In the genomic region with DNA sequence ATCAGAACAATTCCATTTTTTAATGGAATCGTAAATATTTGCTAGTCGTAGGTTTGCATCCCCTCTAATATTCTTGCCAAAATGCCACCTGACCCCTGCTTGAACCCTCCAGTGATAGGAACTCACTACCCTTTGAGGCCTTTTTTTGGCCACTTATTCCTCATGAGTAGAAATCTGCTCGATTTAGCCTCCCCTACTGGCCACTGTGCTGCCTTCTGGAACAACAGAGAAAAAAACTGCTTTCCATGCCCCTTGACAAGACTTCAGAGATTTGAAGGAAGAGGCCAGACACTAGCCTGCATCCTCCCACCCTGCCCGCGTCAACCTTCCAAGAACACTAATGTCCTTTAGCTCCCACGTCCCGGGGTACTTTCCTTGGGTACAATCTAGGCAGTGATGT, we compare ENCODE assay signal across 11 cellular contexts. TPM values are rescaled to one million over a fixed set of nuclear protein-coding genes. Genes with fewer than 3 reads are reported as not detected.
DNase-seq lines count a peak whose midpoint lies in the region; ATAC-seq, FAIRE-seq and TF ChIP-seq lines count a peak whose summit lies in the region.
"Had no signal": no experiment of that assay in that cellular context is flagged by ENCODE, and none has a peak within 500 bp of the region (broad histone marks: within the 10 kb centered on the region; RNA-seq: fewer than 3 reads in every experiment).

No MANE protein-coding gene starts in this region.

- POLR2A ChIA-PET in CD4-positive, alpha-beta memory T cell (lab: Charles Lee; ENCODE audit: partially characterized antibody) = interaction anchor here (7.3 kb wide), 1 partner anchor 7 kb away, joined by 335 read pairs; no protein-coding TSS in a partner anchor
- POLR2A ChIA-PET in GM12878 (lab: Charles Lee) = interaction anchor here (7.2 to 17.1 kb wide), 2 partner anchors 18 to 33 kb away, joined by 90 to 290 read pairs; partner anchors contain the start of gene GM2A

- SMC1A ChIA-PET in GM12878 (lab: Charles Lee; ENCODE audit: uncharacterized antibody, unreplicated experiment) = interaction anchor here (0.7 to 18.6 kb wide), 7 partner anchors 10 to 136 kb away, joined by 3 to 325 read pairs (median 7); partner anchors contain the start of gene GM2A

- H3K4me1 Mint-ChIP-seq in CD4-positive, alpha-beta memory T cell = peaks cover 69 to 97% (median 81%) of the 10 kb centered on the region in 4 donors
- H3K4me1 Mint-ChIP-seq in GM23338 = peaks cover 8% of the 10 kb centered on the region
- H3K4me1 Mint-ChIP-seq in natural killer cell treated with Interleukin-12 subunit alpha and Interleukin-12 subunit beta and Interleukin-15 and Interleukin-18, amount 100 ng/mL, for 72 hours (ENCODE audit: low read depth in 2 of 2) = peaks cover 72 to 78% of the 10 kb centered on the region in 2 donors

- no peaks in the 10 kb centered on the region for H3K9me2 ChIP-seq in GM23338 (ENCODE audit: insufficient read depth)

- in situ Hi-C loops in GM12878 (cut with MboI) = no loop called here

- CTCF ChIA-PET in CD4-positive, alpha-beta memory T cell (lab: Charles Lee; ENCODE audit: partially characterized antibody) = interaction anchor here (1.0 to 13.2 kb wide), 5 partner anchors 8 to 93 kb away, joined by 3 to 149 read pairs (median 4); no protein-coding TSS in a partner anchor
- CTCF ChIA-PET in GM12878 (lab: Yijun Ruan, JAX) = interaction anchor here (1.0 to 17.0 kb wide), 9 partner anchors 9 to 230 kb away, joined by 3 to 293 read pairs (median 10); partner anchors contain the start of gene GM2A

- peak overlapping the region; percentile 85 to 95 (median 93) for H3K27ac Mint-ChIP-seq in CD4-positive, alpha-beta memory T cell
- H3K27ac Mint-ChIP-seq in GM23338 = no peak overlapping the region
- peak overlapping the region; percentile 94 to 98 for H3K27ac Mint-ChIP-seq in natural killer cell treated with Interleukin-12 subunit alpha and Interleukin-12 subunit beta and Interleukin-15 and Interleukin-18, amount 100 ng/mL, for 72 hours
- H3K27ac Mint-ChIP-seq: nephron progenitor cell had no signal

- TF ChIP-seq EP300 in GM12878 (IDR thresholded peaks at IDR 0.05; ENCODE audit: borderline replicate concordance in 1 of 2, control insufficient read depth in 1 of 2, low read depth in 2 of 2, low read length in 2 of 2) = no peak

- H3K27ac ChIP-seq in CD4-positive, alpha-beta memory T cell (ENCODE audit: low read depth, low read length) = peak overlapping the region; percentile 96
- H3K27ac ChIP-seq in GM23338 (ENCODE audit: low read depth) (no peak overlapping the region), GM12878 (ENCODE audit: control insufficient read depth, insufficient read depth) (no peak overlapping the region), colonic mucosa (no peak overlapping the region)
- H3K27ac ChIP-seq: hepatocyte had no signal

- H3K4me3 ChIP-seq in CD4-positive, alpha-beta memory T cell (ENCODE audit: low read length in 2 of 2) = no peak overlapping the region
- H3K4me3 ChIP-seq in GM23338 (no peak overlapping the region), GM12878 (peak overlapping the region; percentile 97; the same call in 1 of the 2 replicates), colonic mucosa (no peak overlapping the region)
- H3K4me3 ChIP-seq: hepatocyte had no signal

- no peaks in the 10 kb centered on the region for H3K27me3 Mint-ChIP-seq in CD4-positive, alpha-beta memory T cell
- peaks cover 12% of the 10 kb centered on the region for H3K27me3 Mint-ChIP-seq in GM23338 (ENCODE audit: insufficient read depth, low read depth, poor library complexity)
- H3K27me3 Mint-ChIP-seq in natural killer cell treated with Interleukin-12 subunit alpha and Interleukin-12 subunit beta and Interleukin-15 and Interleukin-18, amount 100 ng/mL, for 72 hours = no peaks in the 10 kb centered on the region

- H3K4me3 Mint-ChIP-seq in CD4-positive, alpha-beta memory T cell = peak overlapping the region in 7 of 8 donors; percentile 9 to 92 (median 68)
- H3K4me3 Mint-ChIP-seq in GM23338 = no peak overlapping the region
- H3K4me3 Mint-ChIP-seq in natural killer cell treated with Interleukin-12 subunit alpha and Interleukin-12 subunit beta and Interleukin-15 and Interleukin-18, amount 100 ng/mL, for 72 hours = peak overlapping the region; percentile 54
- H3K4me3 Mint-ChIP-seq: nephron progenitor cell had no signal

- peaks cover 92% of the 10 kb centered on the region for H3K4me1 ChIP-seq in CD4-positive, alpha-beta memory T cell (ENCODE audit: insufficient read depth, low read length)
- H3K4me1 ChIP-seq in GM23338 (ENCODE audit: insufficient read depth) = peaks cover 8% of the 10 kb centered on the region; the same call in 1 of the 2 replicates
- peaks cover 44% of the 10 kb centered on the region for H3K4me1 ChIP-seq in GM12878 (ENCODE audit: control insufficient read depth, insufficient read depth, low read length)
- H3K4me1 ChIP-seq in colonic mucosa = no peaks in the 10 kb centered on the region

- RAD21 ChIA-PET in GM12878 (lab: Charles Lee; ENCODE audit: unreplicated experiment) = interaction anchor here (1.4 to 7.8 kb wide), 5 partner anchors 7 to 94 kb away, joined by 4 to 117 read pairs (median 14); partner anchors contain the start of gene GM2A

- 0 out of 2 replicates have a peak, but pooled peaks have one; percentile 15 for TF ChIP-seq RAD21 in GM12878 (IDR thresholded peaks at IDR 0.05; ENCODE audit: insufficient read depth, low read depth, low read length)

- H3K9me3 ChIP-seq in CD4-positive, alpha-beta memory T cell (ENCODE audit: control insufficient read depth in 1 of 2, low read length in 2 of 2) = no peaks in the 10 kb centered on the region
- no peaks in the 10 kb centered on the region for H3K9me3 ChIP-seq in GM12878 (replicated peaks; ENCODE audit: control insufficient read depth, insufficient read depth, low read length)
- no peaks in the 10 kb centered on the region for H3K9me3 ChIP-seq in colonic mucosa

- H3F3A ChIP-seq in GM23338 (replicated peaks; ENCODE audit: low read depth) = no peaks in the 10 kb centered on the region

- TF ChIP-seq CTCF in GM23338 (conservative IDR thresholded peaks at IDR 0.05; ENCODE audit: low read depth in 2 of 2) = peak; percentile 49 to 55
- TF ChIP-seq CTCF in GM12878 (IDR thresholded peaks at IDR 0.05 in 2 of 3, conservative IDR thresholded peaks at IDR 0.05 in 1 of 3; ENCODE audit: control insufficient read depth in 2 of 3, extremely low read depth in 1 of 3, insufficient read depth in 1 of 3, low read depth in 3 of 3, low read length in 3 of 3) = peak; percentile 36 to 63 (median 43)
- no peak for TF ChIP-seq CTCF in colonic mucosa (IDR thresholded peaks at IDR 0.05)

- H4K20me1 ChIP-seq in GM23338 (replicated peaks; ENCODE audit: insufficient read depth) (no peaks in the 10 kb centered on the region), GM12878 (ENCODE audit: control insufficient read depth, insufficient read depth) (no peaks in the 10 kb centered on the region)

- BruUV-seq in GM12878 (replicated peaks; lab: Mats Ljungman, UMichigan) = no TSS peak

- no peak for FAIRE-seq in GM12878 (lab: Jason Lieb, UNC)

- no peak for ATAC-seq in GM23338
- ATAC-seq in GM12878 = no peak
- ATAC-seq in natural killer cell treated with Interleukin-12 subunit alpha and Interleukin-12 subunit beta and Interleukin-15 and Interleukin-18, amount 100 ng/mL, for 72 hours = no peak
- no peak for ATAC-seq in HG02981 (IDR thresholded peaks at IDR 0.05; ENCODE audit: unreplicated experiment)
- no peak for ATAC-seq in HG02973 (IDR thresholded peaks at IDR 0.05; ENCODE audit: unreplicated experiment)
- no peak for ATAC-seq in GM18873 (IDR thresholded peaks at IDR 0.05; ENCODE audit: low FRiP score, unreplicated experiment)

- no peak for DNase-seq in CD4-positive, alpha-beta memory T cell
- DNase-seq in GM23338 (ENCODE audit: low spot score) (peak; percentile 48), GM12878 (ENCODE audit: low read depth, low spot score) (no peak), colonic mucosa (no peak)
- DNase-seq in natural killer cell treated with Interleukin-12 subunit alpha and Interleukin-12 subunit beta and Interleukin-15 and Interleukin-18, amount 100 ng/mL, for 72 hours (ENCODE audit: low spot score) = no peak
- DNase-seq: nephron progenitor cell; stimulated activated CD4-positive, alpha-beta T cell treated with anti-CD3 and anti-CD28 coated beads, Interleukin-2, amount 100 ng/mL, for 48 hours had no signal

- WGBS in GM12878 (ENCODE audit: insufficient coverage, insufficient replicate concordance, low lambda C conversion rate, missing lambda C conversion rate) = 82% methylated on average over 7 of the region's 7 CpGs

- H3K36me3 Mint-ChIP-seq in CD4-positive, alpha-beta memory T cell = peaks cover 34 to 68% of the 10 kb centered on the region in 2 donors
- no peaks in the 10 kb centered on the region; the same call in 2 of the 3 replicates for H3K36me3 Mint-ChIP-seq in GM23338 (ENCODE audit: low read depth)
- peaks cover 10% of the 10 kb centered on the region for H3K36me3 Mint-ChIP-seq in natural killer cell treated with Interleukin-12 subunit alpha and Interleukin-12 subunit beta and Interleukin-15 and Interleukin-18, amount 100 ng/mL, for 72 hours

- no peaks in the 10 kb centered on the region for H3K36me3 ChIP-seq in CD4-positive, alpha-beta memory T cell (ENCODE audit: insufficient read depth, low read length)
- no peaks in the 10 kb centered on the region for H3K36me3 ChIP-seq in GM23338 (ENCODE audit: insufficient read depth)
- peaks cover 2 to 7% of the 10 kb centered on the region in 2 experiments; a peak in 2 of 4 replicates for H3K36me3 ChIP-seq in GM12878 (ENCODE audit: control insufficient read depth in 2 of 2, insufficient read depth in 2 of 2, low read length in 1 of 2)
- H3K36me3 ChIP-seq in colonic mucosa = no peaks in the 10 kb centered on the region

- H3K79me2 ChIP-seq in GM23338 (replicated peaks; ENCODE audit: insufficient read depth) (no peaks in the 10 kb centered on the region), GM12878 (ENCODE audit: control insufficient read depth, insufficient read depth, low read length) (peaks cover 91% of the 10 kb centered on the region)

- intact Hi-C loops in CD4-positive, alpha-beta memory T cell (cut with micrococcal nuclease) = loop anchor here (5.0 to 10.0 kb wide), 3 partner anchors 47 to 155 kb away; no protein-coding TSS in a partner anchor
- intact Hi-C loops in GM12878 (cut with micrococcal nuclease; ENCODE audit: unreplicated experiment) = loop anchor here (5.0 kb wide), 1 partner anchor 78 kb away; no protein-coding TSS in a partner anchor
- intact Hi-C loops in colonic mucosa (cut with DNase I) = no loop called here

- H3K27me3 ChIP-seq in CD4-positive, alpha-beta memory T cell (ENCODE audit: insufficient read depth, low read length) = no peaks in the 10 kb centered on the region
- peaks cover 5% of the 10 kb centered on the region; the same call in 1 of the 2 replicates for H3K27me3 ChIP-seq in GM23338 (ENCODE audit: insufficient read depth)
- H3K27me3 ChIP-seq in GM12878 (replicated peaks in 1 of 2; ENCODE audit: control insufficient read depth in 2 of 2, insufficient read depth in 2 of 2, low read length in 1 of 2) = no peaks in the 10 kb centered on the region
- H3K27me3 ChIP-seq in colonic mucosa = no peaks in the 10 kb centered on the region
- H3K27me3 ChIP-seq: hepatocyte had no signal

- H3K9me3 Mint-ChIP-seq in CD4-positive, alpha-beta memory T cell = no peaks in the 10 kb centered on the region
- H3K9me3 Mint-ChIP-seq in GM23338 = no peaks in the 10 kb centered on the region
- no peaks in the 10 kb centered on the region for H3K9me3 Mint-ChIP-seq in natural killer cell treated with Interleukin-12 subunit alpha and Interleukin-12 subunit beta and Interleukin-15 and Interleukin-18, amount 100 ng/mL, for 72 hours
- H3K9me3 Mint-ChIP-seq: nephron progenitor cell had no signal

- H3K4me2 ChIP-seq in GM23338 (no peak overlapping the region), GM12878 (ENCODE audit: control insufficient read depth, insufficient read depth) (peak overlapping the region; percentile 93)
- H3K4me2 ChIP-seq: hepatocyte had no signal

- H3K9ac ChIP-seq in GM12878 (ENCODE audit: control insufficient read depth, insufficient read depth, low read length) (no peak overlapping the region; the same call in 1 of the 2 replicates), colonic mucosa (ENCODE audit: low read depth in 2 of 2, low read length in 2 of 2) (no peak overlapping the region)

- TF ChIP-seq POLR2A in GM12878 (IDR thresholded peaks at IDR 0.05; ENCODE audit: low read depth, low read length) = no peak

- H2AFZ ChIP-seq in GM23338 (no peak overlapping the region), GM12878 (ENCODE audit: control insufficient read depth, low read depth, low read length) (no peak overlapping the region)
- H2AFZ ChIP-seq: hepatocyte had no signal

RNA-seq across cellular contexts. Expression of gene CCDC69, which starts 4.1 kb away (rescaled TPM):
- total RNA-seq in CD4-positive, alpha-beta memory T cell = 10 to 100 TPM; 93.5 to 93.9 TPM
- 10 to 100 TPM; 38.9 to 83.0 TPM for polyA plus RNA-seq in CD4-positive, alpha-beta memory T cell
- 5.3 and 6.6 TPM in 2 replicates for total RNA-seq in GM23338 (2014; rRNA removed; shearing (Covaris generic))
- 2.7 and 3.0 TPM in 2 replicates for polyA plus RNA-seq in GM23338 (2016; fragmentation: Nextera tagmentation; extraction: Ambion mirVana)
- total RNA-seq in GM12878 (2013; cell fraction: nucleolus; rRNA removed) = 69.3 and 77.6 TPM in 2 replicates
- total RNA-seq in GM12878 (2014; rRNA removed) = 91.1 and 104 TPM in 2 replicates
- total RNA-seq in GM12878 (2014; rRNA removed; fragmentation: Illumina TruSeq; extraction: Trizol) = 78.8 and 80.3 TPM in 2 replicates
- total RNA-seq in GM12878 (2021) = 77.3 and 80.8 TPM in 2 replicates
- 37.5 TPM for polyA plus RNA-seq in GM12878 (2011; ENCODE audit: low read depth)
- polyA plus RNA-seq in GM12878 (2011; rRNA removed) = 36.7 and 42.3 TPM in 2 replicates
- polyA plus RNA-seq in GM12878 (2011; cell fraction: cytosol; rRNA removed) = 56.7 and 66.0 TPM in 2 replicates
- 16.1 and 18.3 TPM in 2 replicates for polyA plus RNA-seq in GM12878 (2011; cell fraction: nucleus; rRNA removed)
- polyA plus RNA-seq in GM12878 (2012) = 46.8 and 47.5 TPM in 2 replicates
- polyA plus RNA-seq in GM12878 (2014; fragmentation: Illumina TruSeq; extraction: Trizol) = 104 and 106 TPM in 2 replicates
- 10 to 100 TPM; 13.5 to 21.4 TPM for polyA plus RNA-seq in GM12878 (2014; fragmentation: Nextera tagmentation; extraction: Ambion mirVana)
- 89.6 and 102 TPM in 2 replicates for polyA plus RNA-seq in GM12878 (2014; rRNA removed)
- 10 to 100 TPM; 55.7 to 59.8 TPM for polyA plus RNA-seq in GM12878 (2016; fragmentation: Nextera tagmentation; extraction: Ambion mirVana)
- 32.8 and 41.3 TPM in 2 replicates for polyA minus RNA-seq in GM12878 (2011; rRNA and poly(A)+ RNA removed)
- 11.4 and 17.0 TPM in 2 replicates for polyA minus RNA-seq in GM12878 (2011; cell fraction: cytosol; rRNA and poly(A)+ RNA removed)
- 11.6 and 16.5 TPM in 2 replicates for polyA minus RNA-seq in GM12878 (2011; cell fraction: nucleus; rRNA and poly(A)+ RNA removed)
- 10 to 100 TPM; 59.6 to 98.5 TPM for total RNA-seq in natural killer cell treated with Interleukin-12 subunit alpha and Interleukin-12 subunit beta and Interleukin-15 and Interleukin-18, amount 100 ng/mL, for 72 hours
- 10 to 100 TPM in 1 of 2 donors, 1 to 10 TPM in 1; 4.2 to 23.8 TPM for total RNA-seq in colonic mucosa

RNA-seq across cellular contexts. Expression of gene GM2A, which starts 33.2 kb away (rescaled TPM):
- total RNA-seq in CD4-positive, alpha-beta memory T cell = 10 to 100 TPM; 20.4 to 23.1 TPM
- 1 to 10 TPM; 4.3 to 5.6 TPM for polyA plus RNA-seq in CD4-positive, alpha-beta memory T cell
- total RNA-seq in GM23338 (2014; rRNA removed; shearing (Covaris generic)) = 26.3 and 27.8 TPM in 2 replicates
- polyA plus RNA-seq in GM23338 (2016; fragmentation: Nextera tagmentation; extraction: Ambion mirVana) (9.0 and 9.8 TPM in 2 replicates), GM12878 (2011; rRNA removed) (85.4 and 106 TPM in 2 replicates), GM12878 (2014; fragmentation: Illumina TruSeq; extraction: Trizol) (74.4 and 83.9 TPM in 2 replicates), GM12878 (2014; fragmentation: Nextera tagmentation; extraction: Ambion mirVana) (10 to 100 TPM; 33.6 to 44.4 TPM), GM12878 (2014; rRNA removed) (62.0 and 63.9 TPM in 2 replicates), GM12878 (2016; fragmentation: Nextera tagmentation; extraction: Ambion mirVana) (10 to 100 TPM; 44.0 to 44.4 TPM)
- total RNA-seq in GM12878 (2013; cell fraction: nucleolus; rRNA removed) = 150 and 162 TPM in 2 replicates
- total RNA-seq in GM12878 (2014; rRNA removed) (102 and 109 TPM in 2 replicates), GM12878 (2014; rRNA removed; fragmentation: Illumina TruSeq; extraction: Trizol) (75.7 TPM in 2 replicates), GM12878 (2021) (95.1 and 95.6 TPM in 2 replicates), colonic mucosa (10 to 100 TPM; 22.0 to 27.2 TPM)
- polyA plus RNA-seq in GM12878 (2011; ENCODE audit: low read depth) = 46.2 TPM
- 81.7 and 107 TPM in 2 replicates for polyA plus RNA-seq in GM12878 (2011; cell fraction: cytosol; rRNA removed)
- polyA plus RNA-seq in GM12878 (2011; cell fraction: nucleus; rRNA removed) = 27.6 and 30.7 TPM in 2 replicates
- 61.7 and 69.7 TPM in 2 replicates for polyA plus RNA-seq in GM12878 (2012)
- polyA minus RNA-seq in GM12878 (2011; rRNA and poly(A)+ RNA removed) = 109 and 137 TPM in 2 replicates
- polyA minus RNA-seq in GM12878 (2011; cell fraction: cytosol; rRNA and poly(A)+ RNA removed) = 43.7 and 54.0 TPM in 2 replicates
- 14.7 and 19.8 TPM in 2 replicates for polyA minus RNA-seq in GM12878 (2011; cell fraction: nucleus; rRNA and poly(A)+ RNA removed)
- total RNA-seq in natural killer cell treated with Interleukin-12 subunit alpha and Interleukin-12 subunit beta and Interleukin-15 and Interleukin-18, amount 100 ng/mL, for 72 hours = 10 to 100 TPM; 15.4 to 15.9 TPM
